1 cellular context compared by ENCODE assay signal in genomic region chr3:42755681-42756578, GRCh38.
TF ChIP-seq lines count a peak whose summit lies in the region.

No MANE protein-coding gene starts in this region.

TF ChIP-seq in IMR-90, 13 proteins besides CTCF, POLR2A, EP300 and RAD21:
- TF ChIP-seq MAFK (IDR thresholded peaks at IDR 0.05; ENCODE audit: low read depth, low read length) (peak; percentile 49), SMC3 (IDR thresholded peaks at IDR 0.05; ENCODE audit: low read depth, low read length) (peak; percentile 30; the same call in 1 of the 2 replicates), FOS (IDR thresholded peaks at IDR 0.05; ENCODE audit: low read depth, low read length) (no peak)
